11 cellular contexts compared by ENCODE assay signal in genomic region chr17:43997170-43997569, GRCh38. TPM values are rescaled to one million over a fixed set of nuclear protein-coding genes. Genes with fewer than 3 reads are reported as not detected.
"Had no signal": no experiment of that assay in that cellular context is flagged by ENCODE, and none has a peak within 500 bp of the region (broad histone marks: within the 10 kb centered on the region; RNA-seq: fewer than 3 reads in every experiment).

No MANE protein-coding gene starts in this region.

RNA-seq across cellular contexts. Expression of gene PYY, which starts 43.4 kb away (rescaled TPM):
- total RNA-seq: OCI-LY7, PC-3, PC-9, Right ventricle myocardium inferior, Right ventricle myocardium superior, RPMI7951, SJCRH30, SJSA1, SK-MEL-5 had no signal

RNA-seq across cellular contexts. Expression of gene PPY, which starts 54.9 kb away (rescaled TPM):
- total RNA-seq: OCI-LY7, PC-3, PC-9, Peyer's patch, Right ventricle myocardium inferior, Right ventricle myocardium superior, RPMI7951, SJCRH30, SJSA1, SK-MEL-5 had no signal
- polyA plus RNA-seq: SK-N-SH had no signal
